Comparison of ENCODE assay signal across 1 cellular context in genomic region chr4:94545296-94545695, GRCh38.
A peak's percentile ranks its signal among the peaks of the same experiment; 100 is the strongest.
TF ChIP-seq lines count a peak whose summit lies in the region.

No MANE protein-coding gene starts in this region.

TF ChIP-seq in HepG2, 621 proteins besides CTCF, POLR2A, EP300 and RAD21 (continued from another document):
- TF ChIP-seq CREB3 (CRISPR knock-in tag; IDR thresholded peaks at IDR 0.05) (no peak), SAP130 (CRISPR knock-in tag; IDR thresholded peaks at IDR 0.05; ENCODE audit: low read depth) (0 out of 2 replicates have a peak, but pooled peaks have one; percentile 12), HOMEZ (CRISPR knock-in tag; IDR thresholded peaks at IDR 0.05; ENCODE audit: low read depth) (0 out of 2 replicates have a peak, but pooled peaks have one; percentile 13), SOX5 (CRISPR knock-in tag; IDR thresholded peaks at IDR 0.05; ENCODE audit: borderline replicate concordance) (peak; percentile 41; the same call in 1 of the 2 replicates), SOX13 (IDR thresholded peaks at IDR 0.05) (no peak), SOX13 (CRISPR knock-in tag; conservative IDR thresholded peaks at IDR 0.05 in 1 of 2, IDR thresholded peaks at IDR 0.05 in 1 of 2) (peak in 1 of 2 experiments; percentile 57; a peak in 2 of 4 replicates)
